ENCODE assay signal across 1 cellular context in the genomic region with DNA sequence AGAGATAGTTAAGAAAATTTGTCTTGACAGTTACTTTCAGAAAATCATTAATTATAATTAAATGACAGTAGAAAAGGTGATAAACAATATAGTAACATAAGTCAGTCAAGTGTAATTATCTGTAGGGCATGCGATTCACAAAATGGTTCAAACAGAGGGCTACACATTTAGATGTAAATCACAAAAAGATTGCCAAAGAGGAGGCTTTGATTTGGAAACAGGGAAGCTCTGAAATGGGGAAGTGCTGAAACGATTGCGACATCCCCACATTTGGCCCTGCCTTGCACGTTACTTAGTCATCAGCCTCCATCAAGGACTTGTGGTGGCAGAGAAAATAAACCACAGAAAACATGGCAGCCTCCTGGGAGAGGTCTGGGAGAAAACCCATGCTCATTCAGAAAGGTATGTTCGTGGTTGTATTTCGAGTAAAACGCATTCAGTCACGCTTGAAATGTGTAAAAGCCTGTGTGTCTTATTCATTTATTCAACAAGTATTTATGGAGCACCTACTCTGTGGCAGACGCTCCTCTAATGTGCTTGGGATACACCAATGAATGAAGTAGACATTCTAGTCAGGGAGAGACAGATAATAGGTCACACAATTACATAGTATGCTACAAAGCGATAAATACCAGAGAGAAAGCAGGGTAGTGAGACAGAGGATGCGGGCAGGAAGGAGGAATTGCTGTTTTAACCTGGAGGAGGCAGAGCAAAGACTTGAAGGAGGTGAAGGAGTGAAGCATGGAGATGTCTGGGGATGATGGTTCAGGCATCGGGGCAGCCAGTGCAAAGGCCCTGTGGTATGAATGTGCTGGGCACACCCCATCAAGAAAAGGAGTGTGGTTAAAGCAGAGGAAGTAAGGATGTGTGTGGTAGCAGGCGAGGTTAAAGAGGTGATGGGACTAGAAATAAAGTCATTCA.
A peak's percentile ranks its signal among the peaks of the same experiment; 100 is the strongest.
TF ChIP-seq lines count a peak whose summit lies in the region.

No MANE protein-coding gene starts in this region.

TF ChIP-seq in GM12878, 131 proteins besides CTCF, POLR2A, EP300 and RAD21 (continued from another document and continues in another):
- TF ChIP-seq, protein P1, sequence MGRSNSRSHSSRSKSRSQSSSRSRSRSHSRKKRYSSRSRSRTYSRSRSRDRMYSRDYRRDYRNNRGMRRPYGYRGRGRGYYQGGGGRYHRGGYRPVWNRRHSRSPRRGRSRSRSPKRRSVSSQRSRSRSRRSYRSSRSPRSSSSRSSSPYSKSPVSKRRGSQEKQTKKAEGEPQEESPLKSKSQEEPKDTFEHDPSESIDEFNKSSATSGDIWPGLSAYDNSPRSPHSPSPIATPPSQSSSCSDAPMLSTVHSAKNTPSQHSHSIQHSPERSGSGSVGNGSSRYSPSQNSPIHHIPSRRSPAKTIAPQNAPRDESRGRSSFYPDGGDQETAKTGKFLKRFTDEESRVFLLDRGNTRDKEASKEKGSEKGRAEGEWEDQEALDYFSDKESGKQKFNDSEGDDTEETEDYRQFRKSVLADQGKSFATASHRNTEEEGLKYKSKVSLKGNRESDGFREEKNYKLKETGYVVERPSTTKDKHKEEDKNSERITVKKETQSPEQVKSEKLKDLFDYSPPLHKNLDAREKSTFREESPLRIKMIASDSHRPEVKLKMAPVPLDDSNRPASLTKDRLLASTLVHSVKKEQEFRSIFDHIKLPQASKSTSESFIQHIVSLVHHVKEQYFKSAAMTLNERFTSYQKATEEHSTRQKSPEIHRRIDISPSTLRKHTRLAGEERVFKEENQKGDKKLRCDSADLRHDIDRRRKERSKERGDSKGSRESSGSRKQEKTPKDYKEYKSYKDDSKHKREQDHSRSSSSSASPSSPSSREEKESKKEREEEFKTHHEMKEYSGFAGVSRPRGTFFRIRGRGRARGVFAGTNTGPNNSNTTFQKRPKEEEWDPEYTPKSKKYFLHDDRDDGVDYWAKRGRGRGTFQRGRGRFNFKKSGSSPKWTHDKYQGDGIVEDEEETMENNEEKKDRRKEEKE (IDR thresholded peaks at IDR 0.05) = no peak
- TF ChIP-seq, protein P2, sequence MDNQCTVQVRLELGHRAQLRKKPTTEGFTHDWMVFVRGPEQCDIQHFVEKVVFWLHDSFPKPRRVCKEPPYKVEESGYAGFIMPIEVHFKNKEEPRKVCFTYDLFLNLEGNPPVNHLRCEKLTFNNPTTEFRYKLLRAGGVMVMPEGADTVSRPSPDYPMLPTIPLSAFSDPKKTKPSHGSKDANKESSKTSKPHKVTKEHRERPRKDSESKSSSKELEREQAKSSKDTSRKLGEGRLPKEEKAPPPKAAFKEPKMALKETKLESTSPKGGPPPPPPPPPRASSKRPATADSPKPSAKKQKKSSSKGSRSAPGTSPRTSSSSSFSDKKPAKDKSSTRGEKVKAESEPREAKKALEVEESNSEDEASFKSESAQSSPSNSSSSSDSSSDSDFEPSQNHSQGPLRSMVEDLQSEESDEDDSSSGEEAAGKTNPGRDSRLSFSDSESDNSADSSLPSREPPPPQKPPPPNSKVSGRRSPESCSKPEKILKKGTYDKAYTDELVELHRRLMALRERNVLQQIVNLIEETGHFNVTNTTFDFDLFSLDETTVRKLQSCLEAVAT (IDR thresholded peaks at IDR 0.05) = peak; percentile 41
- TF ChIP-seq IRF4 (IDR thresholded peaks at IDR 0.05; ENCODE audit: low read depth, low read length) = peak; percentile 78
- TF ChIP-seq SMC3 (IDR thresholded peaks at IDR 0.05; ENCODE audit: borderline replicate concordance, low read length) = peak; percentile 9; the same call in 1 of the 2 replicates
- TF ChIP-seq POLR2AphosphoS2 (IDR thresholded peaks at IDR 0.05; ENCODE audit: low read depth, low read length) = no peak
- peak; percentile 81 for TF ChIP-seq TCF12 (IDR thresholded peaks at IDR 0.05; ENCODE audit: low read depth, low read length)
- peak; percentile 98 for TF ChIP-seq MTA2 (IDR thresholded peaks at IDR 0.05; ENCODE audit: low read depth)
- TF ChIP-seq, protein P3, sequence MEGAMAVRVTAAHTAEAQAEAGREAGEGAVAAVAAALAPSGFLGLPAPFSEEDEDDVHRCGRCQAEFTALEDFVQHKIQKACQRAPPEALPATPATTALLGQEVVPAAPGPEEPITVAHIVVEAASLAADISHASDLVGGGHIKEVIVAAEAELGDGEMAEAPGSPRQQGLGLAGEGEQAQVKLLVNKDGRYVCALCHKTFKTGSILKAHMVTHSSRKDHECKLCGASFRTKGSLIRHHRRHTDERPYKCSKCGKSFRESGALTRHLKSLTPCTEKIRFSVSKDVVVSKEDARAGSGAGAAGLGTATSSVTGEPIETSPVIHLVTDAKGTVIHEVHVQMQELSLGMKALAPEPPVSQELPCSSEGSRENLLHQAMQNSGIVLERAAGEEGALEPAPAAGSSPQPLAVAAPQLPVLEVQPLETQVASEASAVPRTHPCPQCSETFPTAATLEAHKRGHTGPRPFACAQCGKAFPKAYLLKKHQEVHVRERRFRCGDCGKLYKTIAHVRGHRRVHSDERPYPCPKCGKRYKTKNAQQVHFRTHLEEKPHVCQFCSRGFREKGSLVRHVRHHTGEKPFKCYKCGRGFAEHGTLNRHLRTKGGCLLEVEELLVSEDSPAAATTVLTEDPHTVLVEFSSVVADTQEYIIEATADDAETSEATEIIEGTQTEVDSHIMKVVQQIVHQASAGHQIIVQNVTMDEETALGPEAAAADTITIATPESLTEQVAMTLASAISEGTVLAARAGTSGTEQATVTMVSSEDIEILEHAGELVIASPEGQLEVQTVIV (IDR thresholded peaks at IDR 0.05; ENCODE audit: borderline replicate concordance, partially characterized antibody) = no peak
- TF ChIP-seq SRF (IDR thresholded peaks at IDR 0.05; ENCODE audit: low read depth in 2 of 2, low read length in 2 of 2) = peak in 1 of 2 experiments; percentile 71; a peak in 2 of 4 replicates
- no peak for TF ChIP-seq TBL1XR1 (IDR thresholded peaks at IDR 0.05; ENCODE audit: low read depth, low read length)
- peak; percentile 97 for TF ChIP-seq RUNX3 (IDR thresholded peaks at IDR 0.05; ENCODE audit: low read length)
- TF ChIP-seq, protein P4, sequence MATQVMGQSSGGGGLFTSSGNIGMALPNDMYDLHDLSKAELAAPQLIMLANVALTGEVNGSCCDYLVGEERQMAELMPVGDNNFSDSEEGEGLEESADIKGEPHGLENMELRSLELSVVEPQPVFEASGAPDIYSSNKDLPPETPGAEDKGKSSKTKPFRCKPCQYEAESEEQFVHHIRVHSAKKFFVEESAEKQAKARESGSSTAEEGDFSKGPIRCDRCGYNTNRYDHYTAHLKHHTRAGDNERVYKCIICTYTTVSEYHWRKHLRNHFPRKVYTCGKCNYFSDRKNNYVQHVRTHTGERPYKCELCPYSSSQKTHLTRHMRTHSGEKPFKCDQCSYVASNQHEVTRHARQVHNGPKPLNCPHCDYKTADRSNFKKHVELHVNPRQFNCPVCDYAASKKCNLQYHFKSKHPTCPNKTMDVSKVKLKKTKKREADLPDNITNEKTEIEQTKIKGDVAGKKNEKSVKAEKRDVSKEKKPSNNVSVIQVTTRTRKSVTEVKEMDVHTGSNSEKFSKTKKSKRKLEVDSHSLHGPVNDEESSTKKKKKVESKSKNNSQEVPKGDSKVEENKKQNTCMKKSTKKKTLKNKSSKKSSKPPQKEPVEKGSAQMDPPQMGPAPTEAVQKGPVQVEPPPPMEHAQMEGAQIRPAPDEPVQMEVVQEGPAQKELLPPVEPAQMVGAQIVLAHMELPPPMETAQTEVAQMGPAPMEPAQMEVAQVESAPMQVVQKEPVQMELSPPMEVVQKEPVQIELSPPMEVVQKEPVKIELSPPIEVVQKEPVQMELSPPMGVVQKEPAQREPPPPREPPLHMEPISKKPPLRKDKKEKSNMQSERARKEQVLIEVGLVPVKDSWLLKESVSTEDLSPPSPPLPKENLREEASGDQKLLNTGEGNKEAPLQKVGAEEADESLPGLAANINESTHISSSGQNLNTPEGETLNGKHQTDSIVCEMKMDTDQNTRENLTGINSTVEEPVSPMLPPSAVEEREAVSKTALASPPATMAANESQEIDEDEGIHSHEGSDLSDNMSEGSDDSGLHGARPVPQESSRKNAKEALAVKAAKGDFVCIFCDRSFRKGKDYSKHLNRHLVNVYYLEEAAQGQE (IDR thresholded peaks at IDR 0.05; ENCODE audit: low read depth, low read length) = no peak
- TF ChIP-seq TCF3 (IDR thresholded peaks at IDR 0.05; ENCODE audit: borderline replicate concordance, insufficient read depth, low read depth, low read length) = no peak; the same call in 1 of the 2 replicates
- 0 out of 2 replicates have a peak, but pooled peaks have one; percentile 33 for TF ChIP-seq CHD1 (IDR thresholded peaks at IDR 0.05; ENCODE audit: low read depth, low read length)
- peak; percentile 57 for TF ChIP-seq CREB1 (IDR thresholded peaks at IDR 0.05; ENCODE audit: low read depth)
- TF ChIP-seq, protein P5, sequence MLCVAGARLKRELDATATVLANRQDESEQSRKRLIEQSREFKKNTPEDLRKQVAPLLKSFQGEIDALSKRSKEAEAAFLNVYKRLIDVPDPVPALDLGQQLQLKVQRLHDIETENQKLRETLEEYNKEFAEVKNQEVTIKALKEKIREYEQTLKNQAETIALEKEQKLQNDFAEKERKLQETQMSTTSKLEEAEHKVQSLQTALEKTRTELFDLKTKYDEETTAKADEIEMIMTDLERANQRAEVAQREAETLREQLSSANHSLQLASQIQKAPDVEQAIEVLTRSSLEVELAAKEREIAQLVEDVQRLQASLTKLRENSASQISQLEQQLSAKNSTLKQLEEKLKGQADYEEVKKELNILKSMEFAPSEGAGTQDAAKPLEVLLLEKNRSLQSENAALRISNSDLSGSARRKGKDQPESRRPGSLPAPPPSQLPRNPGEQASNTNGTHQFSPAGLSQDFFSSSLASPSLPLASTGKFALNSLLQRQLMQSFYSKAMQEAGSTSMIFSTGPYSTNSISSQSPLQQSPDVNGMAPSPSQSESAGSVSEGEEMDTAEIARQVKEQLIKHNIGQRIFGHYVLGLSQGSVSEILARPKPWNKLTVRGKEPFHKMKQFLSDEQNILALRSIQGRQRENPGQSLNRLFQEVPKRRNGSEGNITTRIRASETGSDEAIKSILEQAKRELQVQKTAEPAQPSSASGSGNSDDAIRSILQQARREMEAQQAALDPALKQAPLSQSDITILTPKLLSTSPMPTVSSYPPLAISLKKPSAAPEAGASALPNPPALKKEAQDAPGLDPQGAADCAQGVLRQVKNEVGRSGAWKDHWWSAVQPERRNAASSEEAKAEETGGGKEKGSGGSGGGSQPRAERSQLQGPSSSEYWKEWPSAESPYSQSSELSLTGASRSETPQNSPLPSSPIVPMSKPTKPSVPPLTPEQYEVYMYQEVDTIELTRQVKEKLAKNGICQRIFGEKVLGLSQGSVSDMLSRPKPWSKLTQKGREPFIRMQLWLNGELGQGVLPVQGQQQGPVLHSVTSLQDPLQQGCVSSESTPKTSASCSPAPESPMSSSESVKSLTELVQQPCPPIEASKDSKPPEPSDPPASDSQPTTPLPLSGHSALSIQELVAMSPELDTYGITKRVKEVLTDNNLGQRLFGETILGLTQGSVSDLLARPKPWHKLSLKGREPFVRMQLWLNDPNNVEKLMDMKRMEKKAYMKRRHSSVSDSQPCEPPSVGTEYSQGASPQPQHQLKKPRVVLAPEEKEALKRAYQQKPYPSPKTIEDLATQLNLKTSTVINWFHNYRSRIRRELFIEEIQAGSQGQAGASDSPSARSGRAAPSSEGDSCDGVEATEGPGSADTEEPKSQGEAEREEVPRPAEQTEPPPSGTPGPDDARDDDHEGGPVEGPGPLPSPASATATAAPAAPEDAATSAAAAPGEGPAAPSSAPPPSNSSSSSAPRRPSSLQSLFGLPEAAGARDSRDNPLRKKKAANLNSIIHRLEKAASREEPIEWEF (IDR thresholded peaks at IDR 0.05; ENCODE audit: insufficient replicate concordance, low read depth, low read length) = peak; percentile 67
- TF ChIP-seq JUND (IDR thresholded peaks at IDR 0.05; ENCODE audit: low read depth, low read length) = peak; percentile 46; the same call in 1 of the 2 replicates
- peak; percentile 96 for TF ChIP-seq IKZF1 (conservative IDR thresholded peaks at IDR 0.05)
- peak; percentile 79; the same call in 1 of the 2 replicates for TF ChIP-seq NBN (IDR thresholded peaks at IDR 0.05)
- peak; percentile 76; the same call in 1 of the 2 replicates for TF ChIP-seq ZNF217 (IDR thresholded peaks at IDR 0.05)
- peak; percentile 99 to 100 for TF ChIP-seq CEBPB (IDR thresholded peaks at IDR 0.05; ENCODE audit: borderline replicate concordance in 1 of 2, low read depth in 2 of 2, low read length in 2 of 2)
- TF ChIP-seq SP1 (IDR thresholded peaks at IDR 0.05; ENCODE audit: low read depth, low read length) = peak; percentile 34
- no peak for TF ChIP-seq ZSCAN29 (IDR thresholded peaks at IDR 0.05)
- peak; percentile 98 for TF ChIP-seq BCL11A (IDR thresholded peaks at IDR 0.05; ENCODE audit: low read depth, low read length)
- TF ChIP-seq HCFC1 (IDR thresholded peaks at IDR 0.05; ENCODE audit: low read length) = no peak
- TF ChIP-seq RAD51 (IDR thresholded peaks at IDR 0.05) = peak; percentile 19
- TF ChIP-seq FOS (IDR thresholded peaks at IDR 0.05; ENCODE audit: borderline replicate concordance, extremely low read depth, insufficient read length) = no peak
- peak; percentile 91 for TF ChIP-seq MEF2B (IDR thresholded peaks at IDR 0.05; ENCODE audit: partially characterized antibody, poor library complexity, severe bottlenecking)
- TF ChIP-seq, protein P6, sequence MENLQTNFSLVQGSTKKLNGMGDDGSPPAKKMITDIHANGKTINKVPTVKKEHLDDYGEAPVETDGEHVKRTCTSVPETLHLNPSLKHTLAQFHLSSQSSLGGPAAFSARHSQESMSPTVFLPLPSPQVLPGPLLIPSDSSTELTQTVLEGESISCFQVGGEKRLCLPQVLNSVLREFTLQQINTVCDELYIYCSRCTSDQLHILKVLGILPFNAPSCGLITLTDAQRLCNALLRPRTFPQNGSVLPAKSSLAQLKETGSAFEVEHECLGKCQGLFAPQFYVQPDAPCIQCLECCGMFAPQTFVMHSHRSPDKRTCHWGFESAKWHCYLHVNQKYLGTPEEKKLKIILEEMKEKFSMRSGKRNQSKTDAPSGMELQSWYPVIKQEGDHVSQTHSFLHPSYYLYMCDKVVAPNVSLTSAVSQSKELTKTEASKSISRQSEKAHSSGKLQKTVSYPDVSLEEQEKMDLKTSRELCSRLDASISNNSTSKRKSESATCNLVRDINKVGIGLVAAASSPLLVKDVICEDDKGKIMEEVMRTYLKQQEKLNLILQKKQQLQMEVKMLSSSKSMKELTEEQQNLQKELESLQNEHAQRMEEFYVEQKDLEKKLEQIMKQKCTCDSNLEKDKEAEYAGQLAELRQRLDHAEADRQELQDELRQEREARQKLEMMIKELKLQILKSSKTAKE (IDR thresholded peaks at IDR 0.05; ENCODE audit: low read depth, poor library complexity, severe bottlenecking) = peak; percentile 87
- peak; percentile 82; the same call in 1 of the 2 replicates for TF ChIP-seq CBFB (IDR thresholded peaks at IDR 0.05; ENCODE audit: low read depth)
- no peak for TF ChIP-seq EZH2 (IDR thresholded peaks at IDR 0.05; ENCODE audit: borderline replicate concordance, control insufficient read depth, low read depth, low read length)
- TF ChIP-seq ZZZ3 (IDR thresholded peaks at IDR 0.05; ENCODE audit: control insufficient read depth, insufficient read length, low read depth) = no peak
